Comparison of ENCODE assay signal across 19 cellular contexts in the genomic region with DNA sequence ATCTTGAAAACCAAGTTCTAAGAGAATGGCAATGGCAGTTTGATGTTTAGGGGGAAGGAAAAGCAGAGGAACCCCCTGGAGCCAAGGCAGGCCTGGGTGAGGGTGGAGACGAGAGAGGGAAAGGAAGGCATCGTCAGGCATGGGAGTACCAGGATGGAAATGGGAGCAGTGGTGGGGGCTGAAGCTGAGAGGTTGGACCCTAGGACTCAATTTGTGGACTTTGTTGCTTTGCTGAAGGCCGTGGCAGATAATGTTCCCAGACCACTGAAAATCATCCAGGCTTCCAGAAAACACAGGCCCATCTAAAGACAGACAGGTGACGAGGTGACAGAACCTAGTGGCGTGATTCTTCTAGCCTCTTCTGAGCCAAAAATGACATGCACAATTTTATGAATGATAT.
"Had no signal": no experiment of that assay in that cellular context is flagged by ENCODE, and none has a peak within 500 bp of the region (broad histone marks: within the 10 kb centered on the region; RNA-seq: fewer than 3 reads in every experiment).

No MANE protein-coding gene starts in this region.

- H3K9me3 ChIP-seq: neutrophil, pancreas had no signal

- ATAC-seq: natural killer cell treated with Interleukin-12 subunit alpha and Interleukin-12 subunit beta and Interleukin-15 and Interleukin-18, amount 100 ng/mL, for 72 hours; stimulated activated effector memory CD8-positive, alpha-beta T cell treated with anti-CD3 and anti-CD28 coated beads, Interleukin-12 subunit alpha, Interleukin-12 subunit beta, amount 100 ng/mL, for 72 hours; stimulated activated naive CD8-positive, alpha-beta T cell treated with anti-CD3 and anti-CD28 coated beads, Interleukin-15, Interleukin-2, amounts not matched to agents 100 U/mL and 50 U/mL, for 24 hours had no signal

- DNase-seq: dorsolateral prefrontal cortex; effector CD4-positive, alpha-beta T cell; head of caudate nucleus; hippocampal formation; naive B cell; retina; sigmoid colon; stimulated activated CD4-positive, alpha-beta T cell treated with anti-CD3 and anti-CD28 coated beads, Interleukin-2, amount 100 ng/mL, for 24 hours; stimulated activated CD4-positive, alpha-beta T cell treated with anti-CD3 and anti-CD28 coated beads, Interleukin-4, amount 100 ng/mL, for 24 hours; stimulated activated naive CD8-positive, alpha-beta T cell treated with anti-CD3 and anti-CD28 coated beads, Interleukin-15, Interleukin-2, amounts not matched to agents 100 U/mL and 50 U/mL, for 24 hours; upper lobe of left lung had no signal

- H3K36me3 ChIP-seq: neutrophil, pancreas, sigmoid colon, thoracic aorta, tibial nerve, upper lobe of left lung had no signal

- H3K4me3 ChIP-seq: dorsolateral prefrontal cortex, lung, mucosa of descending colon, pancreas, sigmoid colon, thoracic aorta, tibial nerve, upper lobe of left lung had no signal

- H3K27me3 ChIP-seq: pancreas, sigmoid colon had no signal

- H3K27ac ChIP-seq: neutrophil, sigmoid colon, thoracic aorta, tibial nerve, upper lobe of left lung had no signal
